Comparison of ENCODE assay signal across 1 cellular context in genomic region chr19:10332158-10332964, GRCh38.
TF ChIP-seq lines count a peak whose summit lies in the region.

No MANE protein-coding gene starts in this region.

TF ChIP-seq in GM23338, 12 proteins besides CTCF, POLR2A, EP300 and RAD21 (continued from another document):
- TF ChIP-seq ZNF331 (CRISPR knock-in tag; IDR thresholded peaks at IDR 0.05; ENCODE audit: low read depth) = no peak
- TF ChIP-seq JUNB (IDR thresholded peaks at IDR 0.05; ENCODE audit: unreplicated experiment) = no peak
